15 cellular contexts compared by ENCODE assay signal in genomic region chr14:79702197-79702596, GRCh38.
A peak's percentile ranks its signal among the peaks of the same experiment; 100 is the strongest.
DNase-seq lines count a peak whose midpoint lies in the region; ATAC-seq and TF ChIP-seq lines count a peak whose summit lies in the region.
"Had no signal": no experiment of that assay in that cellular context is flagged by ENCODE, and none has a peak within 500 bp of the region (broad histone marks: within the 10 kb centered on the region; RNA-seq: fewer than 3 reads in every experiment).

No MANE protein-coding gene starts in this region.

- POLR2A ChIA-PET in Caco-2 (lab: Charles Lee) (no interaction called here), IMR-90 (lab: Charles Lee; ENCODE audit: unreplicated experiment) (no interaction called here), RWPE1 (lab: Yijun Ruan, JAX; ENCODE audit: low non-redundant PET) (no interaction called here)

- CTCF ChIA-PET in Caco-2 (lab: Charles Lee) = no interaction called here
- CTCF ChIA-PET in IMR-90 (lab: Yijun Ruan, JAX) = no interaction called here
- CTCF ChIA-PET in RWPE1 (lab: Yijun Ruan, JAX) = interaction anchor here (0.8 kb wide), 1 partner anchor 20 kb away, joined by 4 read pairs; no protein-coding TSS in a partner anchor

- H3K9me3 Mint-ChIP-seq in Caco-2 (ENCODE audit: unreplicated experiment) = peaks cover 8% of the 10 kb centered on the region

- H3K36me3 Mint-ChIP-seq in Caco-2 (ENCODE audit: insufficient read depth, unreplicated experiment) = peaks cover 4% of the 10 kb centered on the region
- H3K36me3 Mint-ChIP-seq: CD4-positive, alpha-beta memory T cell had no signal

- H2BK15ac ChIP-seq in IMR-90 (ENCODE audit: low read depth, low read length) (no peak overlapping the region), neuronal stem cell (ENCODE audit: low read length) (no peak overlapping the region)

- in situ Hi-C loops in IMR-90 (cut with MboI; ENCODE audit: low sequenced_read_pairs) = no loop called here

- H3K4me3 Mint-ChIP-seq in Caco-2 (ENCODE audit: unreplicated experiment) = no peak overlapping the region
- H3K4me3 Mint-ChIP-seq: CD4-positive, alpha-beta memory T cell; HFFc6 had no signal

- H3K27ac ChIP-seq in IMR-90 (ENCODE audit: insufficient read depth, low read length) (no peak overlapping the region), foreskin keratinocyte (no peak overlapping the region), neuronal stem cell (replicated peaks; ENCODE audit: low read length) (no peak overlapping the region), RWPE1 (no peak overlapping the region)
- H3K27ac ChIP-seq: A549 had no signal

- no peak for TF ChIP-seq POLR2A in IMR-90 (IDR thresholded peaks at IDR 0.05; ENCODE audit: low read depth, low read length)

- H3K4me1 Mint-ChIP-seq in Caco-2 (ENCODE audit: low read depth, unreplicated experiment) = peaks cover 31% of the 10 kb centered on the region
- H3K4me1 Mint-ChIP-seq: CD4-positive, alpha-beta memory T cell had no signal

- H2AK9ac ChIP-seq in IMR-90 (replicated peaks; ENCODE audit: low read depth, low read length, poor library complexity) = no peak overlapping the region

- H2BK20ac ChIP-seq in IMR-90 (ENCODE audit: low read depth, low read length) = no peak overlapping the region

- BruUV-seq in Caco-2 (replicated peaks; lab: Mats Ljungman, UMichigan) (no TSS peak), IMR-90 (replicated peaks; lab: Mats Ljungman, UMichigan) (no TSS peak)

- H2BK5ac ChIP-seq in IMR-90 (ENCODE audit: low read depth, low read length, poor library complexity, severe bottlenecking) (no peak overlapping the region), neuronal stem cell (ENCODE audit: low read length) (no peak overlapping the region)

- H2AFZ ChIP-seq in IMR-90 (replicated peaks; ENCODE audit: low read length, poor library complexity) (no peak overlapping the region), neuronal stem cell (ENCODE audit: low read length) (no peak overlapping the region)

- no peaks in the 10 kb centered on the region for H3K36me3 ChIP-seq in Caco-2 (ENCODE audit: control insufficient read depth, insufficient read depth, low read length)
- H3K36me3 ChIP-seq in IMR-90 (ENCODE audit: control insufficient read depth, insufficient read depth, low read length) = no peaks in the 10 kb centered on the region
- H3K36me3 ChIP-seq in neuronal stem cell (replicated peaks in 1 of 2; ENCODE audit: control insufficient read depth in 2 of 2, insufficient read depth in 2 of 2, low read length in 2 of 2) = no peaks in the 10 kb centered on the region
- H3K36me3 ChIP-seq: HAP-1 had no signal

- H3K4me3 ChIP-seq in Caco-2 (ENCODE audit: low read depth, low read length) (no peak overlapping the region), IMR-90 (ENCODE audit: insufficient read depth, low read depth, low read length) (no peak overlapping the region), neuronal stem cell (ENCODE audit: low read length in 2 of 2) (no peak overlapping the region)
- H3K4me3 ChIP-seq: A549, HAP-1 had no signal

- no peak overlapping the region for H3K4ac ChIP-seq in IMR-90 (ENCODE audit: low read depth, low read length)
- no peak overlapping the region for H3K4ac ChIP-seq in neuronal stem cell (ENCODE audit: low read length)

- no peaks in the 10 kb centered on the region for H3K27me3 Mint-ChIP-seq in Caco-2 (ENCODE audit: insufficient read depth, unreplicated experiment)
- H3K27me3 Mint-ChIP-seq: CD4-positive, alpha-beta memory T cell had no signal

- intact Hi-C loops in Caco-2 (cut with micrococcal nuclease; ENCODE audit: unreplicated experiment) = loop anchor here (10.0 kb wide), 1 partner anchor 117 kb away; no protein-coding TSS in a partner anchor
- intact Hi-C loops in IMR-90 (cut with micrococcal nuclease) = no loop called here

- H3K23ac ChIP-seq in IMR-90 (ENCODE audit: low read depth, low read length) = no peak overlapping the region
- H3K23ac ChIP-seq in neuronal stem cell (ENCODE audit: low read depth, low read length, poor library complexity) = no peak overlapping the region

- no peak for TF ChIP-seq RAD21 in IMR-90 (IDR thresholded peaks at IDR 0.05; ENCODE audit: low read length)

- H3K56ac ChIP-seq in IMR-90 (ENCODE audit: extremely low read depth, insufficient read depth, low read length) = no peak overlapping the region

- TF ChIP-seq CTCF in Caco-2 (IDR thresholded peaks at IDR 0.05; ENCODE audit: insufficient read depth in 1 of 2, low read depth in 1 of 2, low read length in 1 of 2, severe bottlenecking in 1 of 2, unreplicated experiment in 1 of 2) = no peak
- TF ChIP-seq CTCF in IMR-90 (conservative IDR thresholded peaks at IDR 0.05; ENCODE audit: low read depth, low read length) = no peak
- no peak for TF ChIP-seq CTCF in foreskin keratinocyte (conservative IDR thresholded peaks at IDR 0.05)
- TF ChIP-seq CTCF in RWPE1 (conservative IDR thresholded peaks at IDR 0.05; ENCODE audit: low read depth) = no peak

- no peaks in the 10 kb centered on the region for H4K20me1 ChIP-seq in IMR-90 (ENCODE audit: insufficient read depth, low read length)

- H2BK120ac ChIP-seq in IMR-90 (ENCODE audit: low read depth, low read length) = no peak overlapping the region
- no peak overlapping the region for H2BK120ac ChIP-seq in neuronal stem cell (ENCODE audit: low read depth, low read length)

- dilution Hi-C loops in IMR-90 (cut with HindIII; ENCODE audit: low sequenced_read_pairs, unreplicated experiment) = no loop called here

- no peaks in the 10 kb centered on the region for H3K9me3 ChIP-seq in Caco-2
- H3K9me3 ChIP-seq in IMR-90 (ENCODE audit: control insufficient read depth, insufficient read depth, low read length) = no peaks in the 10 kb centered on the region
- no peaks in the 10 kb centered on the region for H3K9me3 ChIP-seq in neuronal stem cell (replicated peaks in 1 of 2; ENCODE audit: control insufficient read depth in 2 of 2, insufficient read depth in 1 of 2, low read depth in 1 of 2, low read length in 2 of 2)
- H3K9me3 ChIP-seq: A549, HAP-1 had no signal

- peak; percentile 21; the same call in 1 of the 2 replicates for ATAC-seq in IMR-90 (ENCODE audit: low read depth)
- peak; percentile 60 for ATAC-seq in foreskin keratinocyte
- ATAC-seq: A549 had no signal

- no peak overlapping the region for H2BK12ac ChIP-seq in neuronal stem cell (ENCODE audit: low read length)

- DNase-seq in Caco-2 (no peak), IMR-90 (peak; percentile 57), foreskin keratinocyte (peak in 1 of 2 donors; percentile 15), neuronal stem cell (ENCODE audit: low spot score) (no peak), GF-D8 (lab: John Stamatoyannopoulos, UW) (no peak), NCI-H1436 treated with DMSO at 0.1 percent for 48 hours (lab: John Stamatoyannopoulos, UW) (no peak), RWPE1 (ENCODE audit: low spot score) (no peak)
- DNase-seq: 8988T; CD4-positive, alpha-beta memory T cell; DMS 273 treated with DMSO at 0.1 percent for 48 hours; DMS79; GOT3; HFFc6 had no signal

- H3K9me1 ChIP-seq in IMR-90 (ENCODE audit: insufficient read depth, low read length) = no peaks in the 10 kb centered on the region

- H3K9ac ChIP-seq in IMR-90 (ENCODE audit: low read depth, low read length) (no peak overlapping the region), neuronal stem cell (ENCODE audit: low read depth, low read length, poor library complexity) (no peak overlapping the region)

- peak overlapping the region; percentile 54 for H3K27ac Mint-ChIP-seq in Caco-2 (ENCODE audit: unreplicated experiment)
- H3K27ac Mint-ChIP-seq: CD4-positive, alpha-beta memory T cell; HFFc6 had no signal

- no CpG with 5 or more reads among the region's 1 CpG for WGBS in IMR-90 (ENCODE audit: extremely low coverage in 2 of 2, insufficient read length in 1 of 2), 2 experiments
- no CpG with 5 or more reads among the region's 1 CpG for WGBS in neuronal stem cell (ENCODE audit: extremely low coverage in 2 of 2, insufficient read length in 2 of 2, insufficient replicate concordance in 1 of 2), 2 donors

- H3K14ac ChIP-seq in IMR-90 (replicated peaks; ENCODE audit: low read depth, low read length) = no peak overlapping the region
- no peak overlapping the region for H3K14ac ChIP-seq in neuronal stem cell (ENCODE audit: low read length)

- no peak overlapping the region for H2AK5ac ChIP-seq in IMR-90 (ENCODE audit: low read depth, low read length)
- no peak overlapping the region for H2AK5ac ChIP-seq in neuronal stem cell (ENCODE audit: low read depth, low read length)

- no peak overlapping the region for H4K5ac ChIP-seq in IMR-90 (ENCODE audit: low read depth, low read length)

- H3K27me3 ChIP-seq in Caco-2 (replicated peaks; ENCODE audit: control insufficient read depth, insufficient read depth, low read length) (no peaks in the 10 kb centered on the region), IMR-90 (ENCODE audit: control insufficient read depth, insufficient read depth, low read length) (no peaks in the 10 kb centered on the region), foreskin keratinocyte (no peaks in the 10 kb centered on the region), neuronal stem cell (ENCODE audit: control insufficient read depth in 3 of 3, insufficient read depth in 3 of 3, low read depth in 1 of 3, low read length in 3 of 3) (no peaks in the 10 kb centered on the region)

- H3K4me2 ChIP-seq in IMR-90 (ENCODE audit: low read depth, low read length) (no peak overlapping the region), neuronal stem cell (ENCODE audit: insufficient read depth, low read length, poor library complexity, severe bottlenecking) (no peak overlapping the region)
- H3K4me2 ChIP-seq: A549 had no signal

- H4K8ac ChIP-seq in IMR-90 (ENCODE audit: low read depth in 2 of 2, low read length in 2 of 2) = no peak overlapping the region
- no peak overlapping the region for H4K8ac ChIP-seq in neuronal stem cell (ENCODE audit: low read depth, low read length)

- H3K18ac ChIP-seq in IMR-90 (ENCODE audit: low read depth, low read length) (no peak overlapping the region), neuronal stem cell (ENCODE audit: low read length) (peak overlapping the region; percentile 35)

- H3K79me1 ChIP-seq in IMR-90 (ENCODE audit: low read depth in 1 of 2, low read length in 2 of 2) (no peaks in the 10 kb centered on the region), neuronal stem cell (ENCODE audit: low read depth, low read length) (no peaks in the 10 kb centered on the region)

- H4K91ac ChIP-seq in IMR-90 (ENCODE audit: insufficient read depth, low read depth, low read length) = no peak overlapping the region
- no peak overlapping the region for H4K91ac ChIP-seq in neuronal stem cell (ENCODE audit: low read depth, low read length, poor library complexity)

- H3K4me1 ChIP-seq in Caco-2 = peaks cover 38% of the 10 kb centered on the region
- H3K4me1 ChIP-seq in IMR-90 (ENCODE audit: control insufficient read depth, insufficient read depth, low read length) = no peaks in the 10 kb centered on the region
- H3K4me1 ChIP-seq in foreskin keratinocyte = no peaks in the 10 kb centered on the region
- H3K4me1 ChIP-seq in neuronal stem cell (ENCODE audit: control insufficient read depth in 2 of 2, insufficient read depth in 1 of 2, low read depth in 1 of 2, low read length in 2 of 2) = no peaks in the 10 kb centered on the region
- H3K4me1 ChIP-seq: A549, HAP-1 had no signal

TF ChIP-seq in IMR-90, 13 proteins besides CTCF, POLR2A, EP300 and RAD21 (continues in another document):
- TF ChIP-seq RCOR1 (IDR thresholded peaks at IDR 0.05; ENCODE audit: insufficient replicate concordance, low read length) (no peak), RFX5 (IDR thresholded peaks at IDR 0.05; ENCODE audit: low read depth, low read length) (no peak), MXI1 (IDR thresholded peaks at IDR 0.05; ENCODE audit: borderline replicate concordance, low read depth, low read length) (no peak)
